ENCODE assay signal across 13 cellular contexts in genomic region chr16:50684823-50685455, GRCh38. TPM values are rescaled to one million over a fixed set of nuclear protein-coding genes. Genes with fewer than 3 reads are reported as not detected.
DNase-seq lines count a peak whose midpoint lies in the region; ATAC-seq lines count a peak whose summit lies in the region.
"Had no signal": no experiment of that assay in that cellular context is flagged by ENCODE, and none has a peak within 500 bp of the region (broad histone marks: within the 10 kb centered on the region; RNA-seq: fewer than 3 reads in every experiment).

No MANE protein-coding gene starts in this region.

- peak overlapping the region; percentile 80 for H3K27ac Mint-ChIP-seq in activated CD8-positive, alpha-beta T cell treated with anti-CD3 and anti-CD28 coated beads, Interleukin-2, amount 10 ng/mL, durations not matched to agents 7 days and 5 days
- peak overlapping the region; percentile 98 for H3K27ac Mint-ChIP-seq in memory B cell

- DNase-seq in CD1c-positive myeloid dendritic cell (ENCODE audit: extremely low spot score) = peak; percentile 73
- DNase-seq in activated CD8-positive, alpha-beta T cell treated with anti-CD3 and anti-CD28 coated beads, Interleukin-2, amount 10 ng/mL, durations not matched to agents 7 days and 5 days = no peak
- no peak for DNase-seq in memory B cell (ENCODE audit: low spot score in 2 of 2)
- no peak for DNase-seq in RKO (ENCODE audit: low spot score)
- DNase-seq in effector CD4-positive, alpha-beta T cell = no peak
- DNase-seq in inferior parietal cortex (ENCODE audit: extremely low spot score) = no peak
- DNase-seq in occipital lobe (lab: John Stamatoyannopoulos, UW) = no peak
- DNase-seq: Calu3, head of caudate nucleus, NCI-H187, PC-3 had no signal

- POLR2A ChIA-PET in activated CD8-positive, alpha-beta T cell treated with anti-CD3 and anti-CD28 coated beads, Interleukin-2, amount 10 ng/mL, durations not matched to agents 7 days and 5 days (lab: Charles Lee) = interaction anchor here (0.6 to 6.2 kb wide), 6 partner anchors 8 to 59 kb away, joined by 3 to 61 read pairs (median 4); partner anchors contain the start of gene CYLD

- H3K36me3 Mint-ChIP-seq in activated CD8-positive, alpha-beta T cell treated with anti-CD3 and anti-CD28 coated beads, Interleukin-2, amount 10 ng/mL, durations not matched to agents 7 days and 5 days (ENCODE audit: low read depth) = peaks cover 11% of the 10 kb centered on the region
- H3K36me3 Mint-ChIP-seq in memory B cell = peaks cover 3% of the 10 kb centered on the region

- H3K9me3 Mint-ChIP-seq in activated CD8-positive, alpha-beta T cell treated with anti-CD3 and anti-CD28 coated beads, Interleukin-2, amount 10 ng/mL, durations not matched to agents 7 days and 5 days (ENCODE audit: insufficient read depth) = no peaks in the 10 kb centered on the region
- H3K9me3 Mint-ChIP-seq in memory B cell = peaks cover 2% of the 10 kb centered on the region

- ATAC-seq in GM19025 (IDR thresholded peaks at IDR 0.05; ENCODE audit: low read depth, unreplicated experiment) = peak; percentile 22
- ATAC-seq in activated CD8-positive, alpha-beta T cell treated with anti-CD3 and anti-CD28 coated beads, Interleukin-2, amount 10 ng/mL, durations not matched to agents 7 days and 5 days = no peak
- ATAC-seq in memory B cell (ENCODE audit: low read depth) = no peak
- ATAC-seq: PC-3 had no signal

- peaks cover 65% of the 10 kb centered on the region for H3K4me1 Mint-ChIP-seq in activated CD8-positive, alpha-beta T cell treated with anti-CD3 and anti-CD28 coated beads, Interleukin-2, amount 10 ng/mL, durations not matched to agents 7 days and 5 days (ENCODE audit: low read depth)
- peaks cover 51% of the 10 kb centered on the region for H3K4me1 Mint-ChIP-seq in memory B cell

- peaks cover 5% of the 10 kb centered on the region for H3K27me3 Mint-ChIP-seq in activated CD8-positive, alpha-beta T cell treated with anti-CD3 and anti-CD28 coated beads, Interleukin-2, amount 10 ng/mL, durations not matched to agents 7 days and 5 days (ENCODE audit: low read depth)
- H3K27me3 Mint-ChIP-seq in memory B cell = no peaks in the 10 kb centered on the region

- H3K4me3 Mint-ChIP-seq in activated CD8-positive, alpha-beta T cell treated with anti-CD3 and anti-CD28 coated beads, Interleukin-2, amount 10 ng/mL, durations not matched to agents 7 days and 5 days = peak overlapping the region; percentile 1
- peak overlapping the region; percentile 72 for H3K4me3 Mint-ChIP-seq in memory B cell

- CTCF ChIA-PET in activated CD8-positive, alpha-beta T cell treated with anti-CD3 and anti-CD28 coated beads, Interleukin-2, amount 10 ng/mL, durations not matched to agents 7 days and 5 days (lab: Charles Lee) = interaction anchor here (0.8 to 28.0 kb wide), 9 partner anchors 10 to 122 kb away, joined by 3 to 567 read pairs (median 7); partner anchors contain the start of gene CYLD

RNA-seq across cellular contexts. Expression of gene SNX20, which starts 3.8 kb away (rescaled TPM):
- 10 to 100 TPM; 64.8 to 65.3 TPM for total RNA-seq in activated CD8-positive, alpha-beta T cell treated with anti-CD3 and anti-CD28 coated beads, Interleukin-2, amount 10 ng/mL, durations not matched to agents 7 days and 5 days
- 0.16 TPM for total RNA-seq in occipital lobe
- total RNA-seq: Calu3, HT1080, PC-3 had no signal

RNA-seq across cellular contexts. Expression of gene NOD2, which starts 8.5 kb away (rescaled TPM):
- 1 to 10 TPM; 1.6 to 1.7 TPM for total RNA-seq in activated CD8-positive, alpha-beta T cell treated with anti-CD3 and anti-CD28 coated beads, Interleukin-2, amount 10 ng/mL, durations not matched to agents 7 days and 5 days
- total RNA-seq in occipital lobe = 0.16 TPM
- total RNA-seq: HT1080 had no signal

RNA-seq across cellular contexts. Expression of gene CYLD, which starts 56.9 kb away (rescaled TPM):
- total RNA-seq in activated CD8-positive, alpha-beta T cell treated with anti-CD3 and anti-CD28 coated beads, Interleukin-2, amount 10 ng/mL, durations not matched to agents 7 days and 5 days = 100 to 1,000 TPM; 116 to 129 TPM
- 51.2 TPM for total RNA-seq in occipital lobe

Comparison
In these comparisons a context has a peak if more than half of its experiments do, and no peak if none do; other contexts are left out.
1. RNA of gene SNX20, which starts 3.8 kb away (total RNA-seq): 64.8 to 65.3 TPM in activated CD8-positive, alpha-beta T cell treated with anti-CD3 and anti-CD28 coated beads, Interleukin-2, amount 10 ng/mL, durations not matched to agents 7 days and 5 days; 0.16 TPM in occipital lobe (single experiment); every median in the first group is over 10 times any median in the second.